Comparison of ENCODE assay signal across 9 cellular contexts in genomic region chr6:111764238-111765182, GRCh38.
A peak's percentile ranks its signal among the peaks of the same experiment; 100 is the strongest.
DNase-seq lines count a peak whose midpoint lies in the region; ATAC-seq, FAIRE-seq and TF ChIP-seq lines count a peak whose summit lies in the region.
"Had no signal": no experiment of that assay in that cellular context is flagged by ENCODE, and none has a peak within 500 bp of the region (broad histone marks: within the 10 kb centered on the region; RNA-seq: fewer than 3 reads in every experiment).

No MANE protein-coding gene starts in this region.

- CTCF ChIA-PET in HepG2 (lab: Yijun Ruan, JAX; ENCODE audit: low intra/inter-chr PET ratio, low total read pairs) = no interaction called here

- H3K36me3 ChIP-seq in right lobe of liver (no peaks in the 10 kb centered on the region), HepG2 (replicated peaks in 1 of 2; ENCODE audit: control insufficient read depth in 1 of 2, insufficient read depth in 2 of 2, low read length in 2 of 2) (peaks cover 0 to 2% of the 10 kb centered on the region in 2 experiments; a peak in 1 of 5 replicates), mucosa of descending colon (ENCODE audit: low read depth) (no peaks in the 10 kb centered on the region), gastroesophageal sphincter (no peaks in the 10 kb centered on the region)
- H3K36me3 ChIP-seq: pancreas had no signal

- POLR2A ChIA-PET in HepG2 (lab: Yijun Ruan, JAX) = no interaction called here

- no peaks in the 10 kb centered on the region for H4K20me1 ChIP-seq in HepG2 (ENCODE audit: insufficient read depth, low read length)

- no peaks in the 10 kb centered on the region for H3K79me2 ChIP-seq in HepG2 (ENCODE audit: insufficient read depth, low read length)

- TF ChIP-seq EP300 in HepG2 (IDR thresholded peaks at IDR 0.05; ENCODE audit: low read depth in 2 of 2, low read length in 2 of 2) (no peak), HepG2 (CRISPR knock-in tag; IDR thresholded peaks at IDR 0.05; ENCODE audit: borderline replicate concordance) (no peak), gastroesophageal sphincter (IDR thresholded peaks at IDR 0.05) (no peak)

- DNase-seq in right lobe of liver = no peak
- DNase-seq in HepG2 (ENCODE audit: low spot score) = no peak
- DNase-seq in activated T-cell treated with anti-CD3 and anti-CD28 coated beads, Interleukin-2, amount 50 U/mL, for 72 hours = peak; percentile 64 to 75
- peak; percentile 29 to 67 (median 42) for DNase-seq in mucosa of descending colon
- DNase-seq in midbrain (lab: John Stamatoyannopoulos, UW) = no peak
- no peak for DNase-seq in left lobe of liver (ENCODE audit: low spot score)
- DNase-seq: pancreas had no signal

- in situ Hi-C loops in HepG2 (cut with HindIII; ENCODE audit: extremely low pct_ligation_motif_present, low pct_unique_long_range_greater_than_20kb) = no loop called here

- H3K4me3 Mint-ChIP-seq in activated T-cell treated with anti-CD3 and anti-CD28 coated beads, Interleukin-2, amount 50 U/mL, for 72 hours = peak overlapping the region; percentile 78

- ATAC-seq in right lobe of liver (peak; percentile 23 to 57 (median 51)), HepG2 (no peak), HG03469 (IDR thresholded peaks at IDR 0.05; ENCODE audit: unreplicated experiment) (peak; percentile 91), mucosa of descending colon (peak; percentile 67), gastroesophageal sphincter (no peak), left lobe of liver (no peak)
- ATAC-seq in activated T-cell treated with anti-CD3 and anti-CD28 coated beads, Interleukin-2, amount 50 U/mL, for 72 hours (replicated peaks in 1 of 2) = peak; percentile 53 to 59

- no TSS peak for BruUV-seq in HepG2 (replicated peaks; lab: Mats Ljungman, UMichigan)

- H3K27ac Mint-ChIP-seq in activated T-cell treated with anti-CD3 and anti-CD28 coated beads, Interleukin-2, amount 50 U/mL, for 72 hours = peak overlapping the region; percentile 99

- no peak overlapping the region for H3K9ac ChIP-seq in HepG2 (ENCODE audit: insufficient read depth, low read depth, low read length)

- H3K27ac ChIP-seq in right lobe of liver (no peak overlapping the region), HepG2 (ENCODE audit: extremely low read length, insufficient read depth, low read length) (no peak overlapping the region), gastroesophageal sphincter (no peak overlapping the region)
- H3K27ac ChIP-seq: pancreas had no signal

- H3K27me3 Mint-ChIP-seq in activated T-cell treated with anti-CD3 and anti-CD28 coated beads, Interleukin-2, amount 50 U/mL, for 72 hours (ENCODE audit: low read depth) = no peaks in the 10 kb centered on the region

- no peak for FAIRE-seq in HepG2 (lab: Jason Lieb, UNC)
- FAIRE-seq: pancreas had no signal

- peaks cover 100% of the 10 kb centered on the region for H3K4me1 Mint-ChIP-seq in activated T-cell treated with anti-CD3 and anti-CD28 coated beads, Interleukin-2, amount 50 U/mL, for 72 hours (ENCODE audit: low read depth)

- H3K9me3 ChIP-seq in right lobe of liver (no peaks in the 10 kb centered on the region), HepG2 (ENCODE audit: low read length) (no peaks in the 10 kb centered on the region), mucosa of descending colon (no peaks in the 10 kb centered on the region), gastroesophageal sphincter (no peaks in the 10 kb centered on the region)
- H3K9me3 ChIP-seq: pancreas had no signal

- H3K36me3 Mint-ChIP-seq in activated T-cell treated with anti-CD3 and anti-CD28 coated beads, Interleukin-2, amount 50 U/mL, for 72 hours (ENCODE audit: insufficient read depth in 2 of 2) = peaks cover 11 to 24% of the 10 kb centered on the region in 2 donors

- TF ChIP-seq POLR2A in right lobe of liver (IDR thresholded peaks at IDR 0.05) = no peak
- TF ChIP-seq POLR2A in HepG2 (IDR thresholded peaks at IDR 0.05; ENCODE audit: insufficient read depth in 1 of 2, low read depth in 2 of 2, low read length in 2 of 2) = no peak
- TF ChIP-seq POLR2A in gastroesophageal sphincter (IDR thresholded peaks at IDR 0.05) = no peak

- no peak for TF ChIP-seq RAD21 in HepG2 (CRISPR knock-in tag; IDR thresholded peaks at IDR 0.05)

- H3K4me3 ChIP-seq in right lobe of liver = no peak overlapping the region
- no peak overlapping the region for H3K4me3 ChIP-seq in HepG2 (replicated peaks in 1 of 3; ENCODE audit: insufficient read depth in 1 of 3, low read depth in 2 of 3, low read length in 3 of 3)
- no peak overlapping the region for H3K4me3 ChIP-seq in mucosa of descending colon
- H3K4me3 ChIP-seq in gastroesophageal sphincter = no peak overlapping the region
- H3K4me3 ChIP-seq: pancreas had no signal

- no peak overlapping the region for H3K4me2 ChIP-seq in HepG2 (ENCODE audit: low read depth, low read length)

- intact Hi-C loops in right lobe of liver (cut with DNase I) = no loop called here
- intact Hi-C loops in HepG2 (cut with micrococcal nuclease; ENCODE audit: unreplicated experiment) = no loop called here
- intact Hi-C loops in mucosa of descending colon (cut with DNase I, micrococcal nuclease) = no loop called here

- 63% methylated on average over 5 of the region's 13 CpGs for WGBS in right lobe of liver (ENCODE audit: insufficient coverage, low coverage, low lambda C conversion rate, missing lambda C conversion rate)
- WGBS in HepG2 (ENCODE audit: low lambda C conversion rate) = 81% methylated on average over 13 of the region's 13 CpGs
- 88 to 90% methylated on average over 7 to 8 of the region's 13 CpGs for WGBS in gastroesophageal sphincter (ENCODE audit: low coverage in 1 of 2), 2 donors

- H3K27me3 ChIP-seq in right lobe of liver = no peaks in the 10 kb centered on the region
- H3K27me3 ChIP-seq in HepG2 (ENCODE audit: control insufficient read depth in 1 of 2, insufficient read depth in 2 of 2, low read length in 2 of 2) = no peaks in the 10 kb centered on the region
- no peaks in the 10 kb centered on the region for H3K27me3 ChIP-seq in gastroesophageal sphincter
- H3K27me3 ChIP-seq: pancreas had no signal

- H2AFZ ChIP-seq in HepG2 (ENCODE audit: low read length) = no peak overlapping the region

- TF ChIP-seq CTCF in right lobe of liver (IDR thresholded peaks at IDR 0.05) = no peak
- no peak for TF ChIP-seq CTCF in HepG2 (CRISPR knock-in tag; IDR thresholded peaks at IDR 0.05)
- TF ChIP-seq CTCF in mucosa of descending colon (IDR thresholded peaks at IDR 0.05) = no peak
- no peak for TF ChIP-seq CTCF in gastroesophageal sphincter (IDR thresholded peaks at IDR 0.05)

- H3K9me3 Mint-ChIP-seq in activated T-cell treated with anti-CD3 and anti-CD28 coated beads, Interleukin-2, amount 50 U/mL, for 72 hours = no peaks in the 10 kb centered on the region

- H3K4me1 ChIP-seq in right lobe of liver (no peaks in the 10 kb centered on the region), HepG2 (ENCODE audit: insufficient read depth, low read length) (no peaks in the 10 kb centered on the region), mucosa of descending colon (ENCODE audit: low read depth) (no peaks in the 10 kb centered on the region), gastroesophageal sphincter (peaks cover 0 to 61% (median 19%) of the 10 kb centered on the region in 3 donors)
- H3K4me1 ChIP-seq: pancreas had no signal

TF ChIP-seq in HepG2, 621 proteins besides CTCF, POLR2A, EP300 and RAD21:
- no peak for TF ChIP-seq ZSCAN12 (CRISPR knock-in tag; IDR thresholded peaks at IDR 0.05)

Comparison
In these comparisons a context has a peak if more than half of its experiments do, and no peak if none do; other contexts are left out.
1. ATAC-seq: peak in right lobe of liver (4 of 4), HG03469 (single experiment), activated T-cell treated with anti-CD3 and anti-CD28 coated beads, Interleukin-2, amount 50 U/mL, for 72 hours (2 of 2) and mucosa of descending colon (single experiment); none in HepG2 (single experiment), gastroesophageal sphincter (single experiment) and left lobe of liver (single experiment).
2. DNase-seq: peak in activated T-cell treated with anti-CD3 and anti-CD28 coated beads, Interleukin-2, amount 50 U/mL, for 72 hours (2 of 2) and mucosa of descending colon (3 of 3); none in right lobe of liver (0 of 3), HepG2 (single experiment), midbrain (single experiment) and left lobe of liver (single experiment).